8 cellular contexts compared by ENCODE assay signal in genomic region chr15:91022075-91022831, GRCh38. TPM values are rescaled to one million over a fixed set of nuclear protein-coding genes. Genes with fewer than 3 reads are reported as not detected.
A peak's percentile ranks its signal among the peaks of the same experiment; 100 is the strongest.
DNase-seq lines count a peak whose midpoint lies in the region; ATAC-seq and TF ChIP-seq lines count a peak whose summit lies in the region.

VPS33B (minus strand) TSS chr15:91022594; CDS start chr15:91022249, 345 bp downstream.

- H3K27ac ChIP-seq in prostate gland: peak within 1 kb of the TSS; percentile 55
- peak within 1 kb of the TSS; percentile 59 for H3K27ac ChIP-seq in urinary bladder (ENCODE audit: low read depth)

- no peak for TF ChIP-seq POLR2A in prostate gland (IDR thresholded peaks at IDR 0.05)

- no peak for TF ChIP-seq CTCF in GM10266 (IDR thresholded peaks at IDR 0.05; ENCODE audit: control insufficient read depth, insufficient read depth, low read depth, missing control alignments)
- no peak for TF ChIP-seq CTCF in prostate gland (IDR thresholded peaks at IDR 0.05)

- H3K9me3 ChIP-seq in prostate gland: no peaks in the 10 kb centered on the region

- peak within 1 kb of the TSS; percentile 75 to 94 for H3K4me3 ChIP-seq in prostate gland
- H3K4me3 ChIP-seq in urinary bladder (ENCODE audit: low read depth, low read length): peak within 1 kb of the TSS; percentile 89

- no peaks in the 10 kb centered on the region for H3K36me3 ChIP-seq in prostate gland
- H3K36me3 ChIP-seq in urinary bladder (ENCODE audit: insufficient read depth): no peaks in the 10 kb centered on the region

- under 1% methylated on average over 39 of the region's 48 CpGs for WGBS in prostate gland
- WGBS in urinary bladder: under 1% methylated on average over 48 of the region's 48 CpGs

- H3K27me3 ChIP-seq in prostate gland (replicated peaks; ENCODE audit: insufficient read depth): no peaks in the 10 kb centered on the region

- peak; percentile 65 for DNase-seq in GM10266 (ENCODE audit: extremely low spot score)
- DNase-seq in NCI-H146 (lab: John Stamatoyannopoulos, UW): peak; percentile 90
- DNase-seq in amniotic stem cell (lab: John Stamatoyannopoulos, UW): peak; percentile 72
- peak; percentile 84 for DNase-seq in left ventricle myocardium superior
- peak; percentile 83 for DNase-seq in prostate gland (ENCODE audit: low spot score)

- H3K4me1 ChIP-seq in prostate gland (replicated peaks) (peaks cover 9% of the 10 kb centered on the region), urinary bladder (ENCODE audit: insufficient read depth) (no peaks in the 10 kb centered on the region)

- intact Hi-C loops in T-helper 1 cell treated with Interleukin-12 subunit alpha and Interleukin-12 subunit beta and Interleukin-4 antibody, amounts not matched to agents 30 ng/mL and 1 ng/mL, for 36 hours (cut with micrococcal nuclease): loop anchor here (1.0 to 10.0 kb wide), 3 partner anchors 27 to 787 kb away; partner anchors contain the start of genes CIB1, GDPGP1 and RCCD1
- intact Hi-C loops in left ventricle myocardium superior (cut with micrococcal nuclease): no loop called here
- intact Hi-C loops in prostate gland (cut with DNase I): loop anchor here (10.0 kb wide), 1 partner anchor 67 kb away; the partner anchor contains the start of gene RCCD1

- peak; percentile 70 for ATAC-seq in HG02840 (IDR thresholded peaks at IDR 0.05; ENCODE audit: low FRiP score, unreplicated experiment)
- ATAC-seq in left ventricle myocardium superior: peak; percentile 95

RNA-seq across cellular contexts. Expression of gene VPS33B, which starts in this region (rescaled TPM):
- 22.7 and 23.3 TPM in 2 replicates for total RNA-seq in T-helper 1 cell treated with Interleukin-12 subunit alpha and Interleukin-12 subunit beta and Interleukin-4 antibody, amounts not matched to agents 30 ng/mL and 1 ng/mL, for 36 hours
- total RNA-seq in left ventricle myocardium superior: 6.1 TPM
- 10 to 100 TPM in 1 of 2 donors, 1 to 10 TPM in 1; 9.4 to 18.3 TPM for total RNA-seq in prostate gland
- total RNA-seq in urinary bladder: 5.8 TPM
- polyA plus RNA-seq in urinary bladder: 11.8 TPM

Comparison
In these comparisons a context has a peak if more than half of its experiments do, and no peak if none do; other contexts are left out.
1. Peak in every context shown above with its lines: DNase-seq, ATAC-seq, H3K4me3 ChIP-seq and H3K27ac ChIP-seq.